Comparison of ENCODE assay signal across 8 cellular contexts in the genomic region with DNA sequence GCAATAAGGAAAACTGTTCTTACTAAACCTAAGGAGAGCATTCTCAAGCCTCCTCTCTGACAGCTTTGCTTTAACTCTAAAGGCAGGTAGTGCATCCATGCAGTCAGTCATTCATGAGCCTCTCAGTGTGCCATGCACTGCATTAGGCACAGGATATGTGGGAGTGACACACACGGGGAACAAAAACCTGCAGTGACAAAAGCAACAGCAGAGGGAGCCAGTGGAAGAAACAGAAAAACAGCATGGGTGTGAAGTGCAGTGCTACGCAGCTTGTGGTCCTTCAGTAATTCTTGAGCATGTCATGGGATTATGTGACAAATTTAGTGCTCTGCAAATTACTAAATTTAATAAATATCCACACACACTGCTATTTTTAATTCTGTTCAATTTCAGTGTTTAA.
A peak's percentile ranks its signal among the peaks of the same experiment; 100 is the strongest.
DNase-seq lines count a peak whose midpoint lies in the region; ATAC-seq, FAIRE-seq and TF ChIP-seq lines count a peak whose summit lies in the region.

No MANE protein-coding gene starts in this region.

- no peak overlapping the region for H2BK120ac ChIP-seq in H1 (replicated peaks; ENCODE audit: low read depth, low read length)

- no peaks in the 10 kb centered on the region for H3K4me1 ChIP-seq in RWPE2 (ENCODE audit: insufficient read depth, poor library complexity, severe bottlenecking)
- H3K4me1 ChIP-seq in H1 (replicated peaks in 1 of 4; ENCODE audit: control insufficient read depth in 3 of 4, insufficient read depth in 4 of 4, low read length in 3 of 4) = no peaks in the 10 kb centered on the region
- H3K4me1 ChIP-seq in mucosa of descending colon (ENCODE audit: low read depth) = no peaks in the 10 kb centered on the region

- H3K9ac ChIP-seq in H1 (replicated peaks in 1 of 4; ENCODE audit: extremely low read depth in 1 of 4, low read depth in 3 of 4, low read length in 3 of 4) = no peak overlapping the region

- no peak overlapping the region for H2BK5ac ChIP-seq in H1 (ENCODE audit: low read depth, low read length)

- H4K5ac ChIP-seq in H1 (ENCODE audit: insufficient read length, low read depth, low read length) = no peak overlapping the region

- TF ChIP-seq CTCF in 22Rv1 (IDR thresholded peaks at IDR 0.05) = peak; percentile 54
- peak; percentile 26 for TF ChIP-seq CTCF in RWPE2 (IDR thresholded peaks at IDR 0.05; ENCODE audit: poor library complexity, severe bottlenecking)
- TF ChIP-seq CTCF in H1 (IDR thresholded peaks at IDR 0.05; ENCODE audit: control extremely low read depth in 1 of 3, insufficient read depth in 1 of 3, low read depth in 1 of 3, low read length in 3 of 3) = peak; percentile 47 to 71 (median 53)
- no peak for TF ChIP-seq CTCF in mucosa of descending colon (IDR thresholded peaks at IDR 0.05)

- H2BK20ac ChIP-seq in H1 (ENCODE audit: low read length) = no peak overlapping the region

- no peak overlapping the region for H3K14ac ChIP-seq in H1 (ENCODE audit: insufficient read length)

- no peak overlapping the region for H2BK15ac ChIP-seq in H1 (ENCODE audit: low read length)

- peak; percentile 69 for DNase-seq in ELF-1 (ENCODE audit: low read depth, low spot score)
- DNase-seq in Jurkat, Clone E6-1 (ENCODE audit: low read depth, low spot score) = peak; percentile 41
- no peak for DNase-seq in RWPE2 (ENCODE audit: low spot score)
- DNase-seq in H1 (ENCODE audit: low read depth in 1 of 2, low spot score in 2 of 2) = no peak
- peak in 2 of 3 donors; percentile 25 to 65 for DNase-seq in mucosa of descending colon

- POLR2A ChIA-PET in H1 (lab: Charles Lee; ENCODE audit: partially characterized antibody) = no interaction called here

- intact Hi-C loops in mucosa of descending colon (cut with DNase I, micrococcal nuclease) = no loop called here

- no peaks in the 10 kb centered on the region for H3K79me1 ChIP-seq in H1 (ENCODE audit: low read depth, low read length)

- no peak overlapping the region for H3K4me3 ChIP-seq in Jurkat, Clone E6-1 (ENCODE audit: low read length)
- H3K4me3 ChIP-seq in RWPE2 (ENCODE audit: severe bottlenecking) (no peak overlapping the region), H1 (ENCODE audit: extremely low read depth in 1 of 4, insufficient read depth in 2 of 4, low read depth in 3 of 4, low read length in 4 of 4) (no peak overlapping the region), mucosa of descending colon (no peak overlapping the region)

- H3K23ac ChIP-seq in H1 (ENCODE audit: insufficient read length) = no peak overlapping the region

- peaks cover 20% of the 10 kb centered on the region for H3K36me3 ChIP-seq in RWPE2 (ENCODE audit: low read depth)
- peaks cover 0 to 3% (median 0%) of the 10 kb centered on the region in 4 experiments; a peak in 1 of 8 replicates for H3K36me3 ChIP-seq in H1 (ENCODE audit: control insufficient read depth in 2 of 4, insufficient read depth in 4 of 4, low read length in 3 of 4)
- H3K36me3 ChIP-seq in mucosa of descending colon (ENCODE audit: low read depth) = no peaks in the 10 kb centered on the region

- CTCF ChIA-PET in H1 (lab: Charles Lee; ENCODE audit: partially characterized antibody) = interaction anchor here (0.6 to 4.4 kb wide), 22 partner anchors 8 to 481 kb away, joined by 3 to 29 read pairs (median 6); no protein-coding TSS in a partner anchor

- H3K4ac ChIP-seq in H1 (replicated peaks; ENCODE audit: insufficient read length, low read depth, low read length) = no peak overlapping the region

- H2BK12ac ChIP-seq in H1 (ENCODE audit: low read depth, low read length) = no peak overlapping the region

- H3K9me3 ChIP-seq in RWPE2 (ENCODE audit: severe bottlenecking) (no peaks in the 10 kb centered on the region), H1 (ENCODE audit: insufficient read depth in 2 of 2, low read depth in 1 of 2, low read length in 1 of 2) (no peaks in the 10 kb centered on the region), mucosa of descending colon (no peaks in the 10 kb centered on the region)

- no peaks in the 10 kb centered on the region for H3K79me2 ChIP-seq in H1 (ENCODE audit: control insufficient read depth in 1 of 2, insufficient read depth in 2 of 2, low read length in 2 of 2)

- TF ChIP-seq EP300 in H1 (IDR thresholded peaks at IDR 0.05; ENCODE audit: borderline replicate concordance in 1 of 2, low read depth in 2 of 2, low read length in 2 of 2) = no peak

- H3K18ac ChIP-seq in H1 (ENCODE audit: extremely low read depth, low read length) = no peak overlapping the region

- WGBS in H1 (ENCODE audit: extremely low coverage in 1 of 2, insufficient coverage in 1 of 2, insufficient read length in 1 of 2, insufficient replicate concordance in 2 of 2, low coverage in 1 of 2, low lambda C conversion rate in 2 of 2, missing lambda C conversion rate in 1 of 2), 2 experiments = 48% methylated on average over 2 of the region's 2 CpGs; no CpG with 5 or more reads in 1 of the 2 experiments

- TF ChIP-seq RAD21 in H1 (IDR thresholded peaks at IDR 0.05 in 1 of 2, conservative IDR thresholded peaks at IDR 0.05 in 1 of 2; ENCODE audit: low read depth in 2 of 2, low read length in 2 of 2) = peak; percentile 42 to 46

- H2AFZ ChIP-seq in H1 (ENCODE audit: low read length) = no peak overlapping the region

- H3K27ac ChIP-seq in 22Rv1 (no peak overlapping the region), RWPE2 (ENCODE audit: poor library complexity, severe bottlenecking) (no peak overlapping the region), H1 (ENCODE audit: low read depth, low read length) (no peak overlapping the region)

- H4K20me1 ChIP-seq in H1 (replicated peaks in 1 of 2; ENCODE audit: control insufficient read depth in 1 of 2, insufficient read depth in 2 of 2, low read length in 2 of 2) = no peaks in the 10 kb centered on the region

- H3K23me2 ChIP-seq in H1 (ENCODE audit: low read depth, low read length) = no peaks in the 10 kb centered on the region

- no peak overlapping the region for H4K91ac ChIP-seq in H1 (replicated peaks; ENCODE audit: insufficient read length, low read length)

- no peaks in the 10 kb centered on the region for H3K27me3 ChIP-seq in RWPE2 (ENCODE audit: insufficient read depth, poor library complexity, severe bottlenecking)
- no peaks in the 10 kb centered on the region for H3K27me3 ChIP-seq in H1 (replicated peaks in 1 of 4; ENCODE audit: control insufficient read depth in 3 of 4, extremely low read depth in 1 of 4, insufficient read depth in 3 of 4, low read length in 3 of 4)

- H2AK5ac ChIP-seq in H1 (ENCODE audit: low read depth, low read length) = no peak overlapping the region

- H3K56ac ChIP-seq in H1 (replicated peaks; ENCODE audit: insufficient read length, low read depth, low read length) = no peak overlapping the region

- FAIRE-seq in H1 (lab: Jason Lieb, UNC) = peak; percentile 84

- no peak for TF ChIP-seq POLR2A in H1 (IDR thresholded peaks at IDR 0.05; ENCODE audit: control extremely low read depth in 1 of 2, low read depth in 2 of 2, low read length in 2 of 2)

- no peak overlapping the region for H3K4me2 ChIP-seq in H1 (ENCODE audit: insufficient read depth in 1 of 2, low read depth in 2 of 2, low read length in 2 of 2)

- peak; percentile 50; the same call in 1 of the 3 replicates for ATAC-seq in RWPE2 (ENCODE audit: low read depth)
- ATAC-seq in mucosa of descending colon = peak; percentile 81
- ATAC-seq in GM18498 (IDR thresholded peaks at IDR 0.05; ENCODE audit: unreplicated experiment) = no peak
- ATAC-seq in GM19455 (IDR thresholded peaks at IDR 0.05; ENCODE audit: unreplicated experiment) = no peak

- no peak overlapping the region for H4K8ac ChIP-seq in H1 (ENCODE audit: extremely low read depth, insufficient read depth, low read length)

TF ChIP-seq in H1, 55 proteins besides CTCF, POLR2A, EP300 and RAD21:
- TF ChIP-seq TAF1 (IDR thresholded peaks at IDR 0.05; ENCODE audit: low read depth, low read length) (no peak), KDM5A (IDR thresholded peaks at IDR 0.05; ENCODE audit: low read length) (no peak), RBBP5 (IDR thresholded peaks at IDR 0.05; ENCODE audit: borderline replicate concordance, low read depth, low read length) (no peak), TEAD4 (IDR thresholded peaks at IDR 0.05; ENCODE audit: low read depth, low read length) (no peak), CBX8 (IDR thresholded peaks at IDR 0.05; ENCODE audit: borderline replicate concordance, low read depth, low read length) (no peak), PHF8 (conservative IDR thresholded peaks at IDR 0.05; ENCODE audit: low read depth, low read length) (no peak)

Comparison
In these comparisons a context has a peak if more than half of its experiments do, and no peak if none do; other contexts are left out.
1. DNase-seq: peak in ELF-1 (single experiment), Jurkat, Clone E6-1 (single experiment) and mucosa of descending colon (2 of 3); none in RWPE2 (single experiment) and H1 (0 of 2).
2. ATAC-seq: peak in RWPE2 (single experiment) and mucosa of descending colon (single experiment); none in GM18498 (single experiment) and GM19455 (single experiment).